ENCODE assay signal across 15 cellular contexts in genomic region chr3:11995061-11995460, GRCh38. TPM values are rescaled to one million over a fixed set of nuclear protein-coding genes. Genes with fewer than 3 reads are reported as not detected.
DNase-seq lines count a peak whose midpoint lies in the region; ATAC-seq and TF ChIP-seq lines count a peak whose summit lies in the region.
"Had no signal": no experiment of that assay in that cellular context is flagged by ENCODE, and none has a peak within 500 bp of the region (broad histone marks: within the 10 kb centered on the region; RNA-seq: fewer than 3 reads in every experiment).

No MANE protein-coding gene starts in this region.

- no peaks in the 10 kb centered on the region for H3K9me2 ChIP-seq in SK-N-SH

- H3K27me3 Mint-ChIP-seq in progenitor cell of endocrine pancreas = peaks cover 23% of the 10 kb centered on the region

- POLR2A ChIA-PET in SK-N-SH (lab: Yijun Ruan, JAX) = interaction anchor here (0.6 to 0.9 kb wide), 2 partner anchors 10 to 118 kb away, joined by 3 to 5 read pairs; no protein-coding TSS in a partner anchor

- 6% methylated on average over 4 of the region's 5 CpGs for WGBS in SK-N-SH (ENCODE audit: low lambda C conversion rate)
- 7 to 8% methylated on average over 5 of the region's 5 CpGs for WGBS in heart right ventricle, 2 donors

- no peak overlapping the region for H3K4me3 ChIP-seq in SK-N-SH (ENCODE audit: low read depth in 2 of 2, low read length in 1 of 2)
- no peak overlapping the region for H3K4me3 ChIP-seq in heart right ventricle
- H3K4me3 ChIP-seq: esophagus muscularis mucosa, ovary, upper lobe of left lung had no signal

- peak overlapping the region in 1 of 2 experiments; percentile 53; a peak in 1 of 4 replicates for H3K27ac ChIP-seq in SK-N-SH (ENCODE audit: low read depth in 2 of 2, low read length in 1 of 2)
- no peak overlapping the region for H3K27ac ChIP-seq in heart right ventricle
- H3K27ac ChIP-seq: esophagus muscularis mucosa, ovary, upper lobe of left lung had no signal

- no peak overlapping the region for H3K9ac ChIP-seq in SK-N-SH

- TF ChIP-seq RAD21 in SK-N-SH (IDR thresholded peaks at IDR 0.05; ENCODE audit: low read length) = peak; percentile 38; the same call in 1 of the 2 replicates

- H3K4me1 ChIP-seq in SK-N-SH (ENCODE audit: control insufficient read depth in 1 of 2, insufficient read depth in 2 of 2, low read depth in 1 of 2, low read length in 1 of 2) (peaks cover 0 to 36% of the 10 kb centered on the region in 2 experiments; a peak in 2 of 4 replicates), heart right ventricle (no peaks in the 10 kb centered on the region)
- H3K4me1 ChIP-seq: esophagus muscularis mucosa, upper lobe of left lung had no signal

- no peak for ATAC-seq in heart right ventricle

- no peak overlapping the region for H2AFZ ChIP-seq in SK-N-SH (ENCODE audit: low read depth)

- CTCF ChIA-PET in SK-N-SH (lab: Yijun Ruan, JAX) = interaction anchor here (0.7 to 1.5 kb wide), 4 partner anchors 8 to 149 kb away, joined by 3 to 7 read pairs (median 3); partner anchors contain the start of gene TAMM41

- H3K9me3 ChIP-seq in SK-N-SH (no peaks in the 10 kb centered on the region), heart right ventricle (peaks cover 0 to 12% (median 0%) of the 10 kb centered on the region in 11 donors)
- H3K9me3 ChIP-seq: esophagus muscularis mucosa, ovary, upper lobe of left lung had no signal

- H3K27ac Mint-ChIP-seq in progenitor cell of endocrine pancreas = no peak overlapping the region
- H3K27ac Mint-ChIP-seq: memory B cell; T-helper 1 cell treated with Interleukin-12 subunit alpha and Interleukin-12 subunit beta and Interleukin-4 antibody, amounts not matched to agents 30 μg/mL and 1 μg/mL, for 36 hours had no signal

- no peaks in the 10 kb centered on the region for H3K79me2 ChIP-seq in SK-N-SH (ENCODE audit: insufficient read depth)

- TF ChIP-seq CTCF in SK-N-SH (IDR thresholded peaks at IDR 0.05) (no peak), heart right ventricle (IDR thresholded peaks at IDR 0.05) (no peak), progenitor cell of endocrine pancreas (IDR thresholded peaks at IDR 0.05; ENCODE audit: unreplicated experiment) (no peak)

- no peaks in the 10 kb centered on the region for H3K36me3 Mint-ChIP-seq in progenitor cell of endocrine pancreas (ENCODE audit: insufficient read depth)
- H3K36me3 Mint-ChIP-seq: memory B cell had no signal

- H3K4me1 Mint-ChIP-seq in progenitor cell of endocrine pancreas (ENCODE audit: low read depth) = no peaks in the 10 kb centered on the region
- H3K4me1 Mint-ChIP-seq: memory B cell had no signal

- TF ChIP-seq EP300 in SK-N-SH (IDR thresholded peaks at IDR 0.05; ENCODE audit: borderline replicate concordance in 1 of 2, low read depth in 1 of 2, low read length in 1 of 2) = no peak

- H3K4me3 Mint-ChIP-seq in progenitor cell of endocrine pancreas (ENCODE audit: low read depth) = no peak overlapping the region
- H3K4me3 Mint-ChIP-seq: memory B cell; T-helper 1 cell treated with Interleukin-12 subunit alpha and Interleukin-12 subunit beta and Interleukin-4 antibody, amounts not matched to agents 30 μg/mL and 1 μg/mL, for 36 hours had no signal

- peaks cover 7% of the 10 kb centered on the region for H3K9me3 Mint-ChIP-seq in progenitor cell of endocrine pancreas (ENCODE audit: low read depth)
- H3K9me3 Mint-ChIP-seq: memory B cell; T-helper 1 cell treated with Interleukin-12 subunit alpha and Interleukin-12 subunit beta and Interleukin-4 antibody, amounts not matched to agents 30 μg/mL and 1 μg/mL, for 36 hours had no signal

- DNase-seq in NCI-H2081 (lab: John Stamatoyannopoulos, UW) (peak; percentile 37 to 80), NCI-H2081 treated with DMSO at 0.1 percent for 48 hours (lab: John Stamatoyannopoulos, UW) (no peak), NCI-H2227 (lab: John Stamatoyannopoulos, UW; ENCODE audit: unreplicated experiment) (peak; percentile 72), SK-N-SH (peak; percentile 75), retina (peak; percentile 39), DMS79 (lab: John Stamatoyannopoulos, UW) (no peak), heart right ventricle (no peak), progenitor cell of endocrine pancreas (ENCODE audit: low spot score, unreplicated experiment) (no peak)
- DNase-seq: anterior cingulate cortex, OCI-M1, ovary, upper lobe of left lung had no signal

- intact Hi-C loops in heart right ventricle (cut with DNase I) = no loop called here

- H3K27me3 ChIP-seq in SK-N-SH (ENCODE audit: insufficient read depth) = no peaks in the 10 kb centered on the region; the same call in 1 of the 2 replicates
- H3K27me3 ChIP-seq in heart right ventricle = peaks cover 0 to 87% (median 67%) of the 10 kb centered on the region in 7 donors
- H3K27me3 ChIP-seq: ovary, upper lobe of left lung had no signal

- H3F3A ChIP-seq in SK-N-SH (replicated peaks; ENCODE audit: insufficient read depth) = no peaks in the 10 kb centered on the region

- H3K36me3 ChIP-seq in SK-N-SH (replicated peaks in 1 of 2; ENCODE audit: control insufficient read depth in 1 of 2, insufficient read depth in 2 of 2, low read length in 1 of 2) (no peaks in the 10 kb centered on the region), heart right ventricle (no peaks in the 10 kb centered on the region)
- H3K36me3 ChIP-seq: esophagus muscularis mucosa, ovary, upper lobe of left lung had no signal

- H4K20me1 ChIP-seq in SK-N-SH (ENCODE audit: insufficient read depth) = no peaks in the 10 kb centered on the region

- no peak overlapping the region for H3K4me2 ChIP-seq in SK-N-SH

TF ChIP-seq in SK-N-SH, 30 proteins besides CTCF, POLR2A, EP300 and RAD21:
- TF ChIP-seq, protein P1, sequence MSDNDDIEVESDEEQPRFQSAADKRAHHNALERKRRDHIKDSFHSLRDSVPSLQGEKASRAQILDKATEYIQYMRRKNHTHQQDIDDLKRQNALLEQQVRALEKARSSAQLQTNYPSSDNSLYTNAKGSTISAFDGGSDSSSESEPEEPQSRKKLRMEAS (IDR thresholded peaks at IDR 0.05; ENCODE audit: low read depth) = no peak
- TF ChIP-seq CHD2 (IDR thresholded peaks at IDR 0.05; ENCODE audit: low read length, partially characterized antibody) (no peak), PBX3 (IDR thresholded peaks at IDR 0.05) (no peak), POLR2AphosphoS5 (IDR thresholded peaks at IDR 0.05; ENCODE audit: low read depth, low read length) (no peak), MXI1 (IDR thresholded peaks at IDR 0.05; ENCODE audit: low read depth, low read length) (0 out of 2 replicates have a peak, but pooled peaks have one; percentile 33), FOXM1 (IDR thresholded peaks at IDR 0.05; ENCODE audit: low read depth) (no peak), FOXJ3 (CRISPR knock-in tag; IDR thresholded peaks at IDR 0.05) (0 out of 2 replicates have a peak, but pooled peaks have one; percentile 32), TCF12 (IDR thresholded peaks at IDR 0.05) (no peak), YY1 (IDR thresholded peaks at IDR 0.05; ENCODE audit: low read depth) (no peak), RFX5 (IDR thresholded peaks at IDR 0.05; ENCODE audit: low read length) (peak; percentile 73; the same call in 1 of the 2 replicates), SIN3A (IDR thresholded peaks at IDR 0.05; ENCODE audit: borderline replicate concordance, low read depth, low read length) (no peak), NFIC (IDR thresholded peaks at IDR 0.05; ENCODE audit: borderline replicate concordance) (no peak), FOSL2 (IDR thresholded peaks at IDR 0.05; ENCODE audit: borderline replicate concordance, low read depth) (no peak), NRF1 (IDR thresholded peaks at IDR 0.05; ENCODE audit: low read depth, low read length) (no peak), JUND (IDR thresholded peaks at IDR 0.05) (no peak), GATA2 (CRISPR knock-in tag; IDR thresholded peaks at IDR 0.05) (no peak), GABPA (IDR thresholded peaks at IDR 0.05; ENCODE audit: low read depth) (no peak), TAF1 (IDR thresholded peaks at IDR 0.05; ENCODE audit: borderline replicate concordance, low read depth, low read length) (no peak), RCOR1 (IDR thresholded peaks at IDR 0.05; ENCODE audit: low read length) (peak; percentile 70)
- TF ChIP-seq, protein P2, sequence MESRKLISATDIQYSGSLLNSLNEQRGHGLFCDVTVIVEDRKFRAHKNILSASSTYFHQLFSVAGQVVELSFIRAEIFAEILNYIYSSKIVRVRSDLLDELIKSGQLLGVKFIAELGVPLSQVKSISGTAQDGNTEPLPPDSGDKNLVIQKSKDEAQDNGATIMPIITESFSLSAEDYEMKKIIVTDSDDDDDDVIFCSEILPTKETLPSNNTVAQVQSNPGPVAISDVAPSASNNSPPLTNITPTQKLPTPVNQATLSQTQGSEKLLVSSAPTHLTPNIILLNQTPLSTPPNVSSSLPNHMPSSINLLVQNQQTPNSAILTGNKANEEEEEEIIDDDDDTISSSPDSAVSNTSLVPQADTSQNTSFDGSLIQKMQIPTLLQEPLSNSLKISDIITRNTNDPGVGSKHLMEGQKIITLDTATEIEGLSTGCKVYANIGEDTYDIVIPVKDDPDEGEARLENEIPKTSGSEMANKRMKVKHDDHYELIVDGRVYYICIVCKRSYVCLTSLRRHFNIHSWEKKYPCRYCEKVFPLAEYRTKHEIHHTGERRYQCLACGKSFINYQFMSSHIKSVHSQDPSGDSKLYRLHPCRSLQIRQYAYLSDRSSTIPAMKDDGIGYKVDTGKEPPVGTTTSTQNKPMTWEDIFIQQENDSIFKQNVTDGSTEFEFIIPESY (IDR thresholded peaks at IDR 0.05; ENCODE audit: borderline replicate concordance, low read depth) = no peak

RNA-seq across cellular contexts. Expression of gene SYN2, which starts 9.1 kb away (rescaled TPM):
- polyA plus RNA-seq in SK-N-SH (2012; rRNA removed) (0.20 and 0.26 TPM in 2 replicates), heart right ventricle (1 to 10 TPM; 1.8 to 3.1 TPM)
- 0.17 and 0.39 TPM in 2 replicates for polyA plus RNA-seq in SK-N-SH (2012; cell fraction: cytosol; rRNA removed)
- polyA plus RNA-seq in SK-N-SH (2012; cell fraction: nucleus; rRNA removed) = 0.49 and 0.76 TPM in 2 replicates
- total RNA-seq in heart right ventricle (1 to 10 TPM in 4 of 10 donors, under 1 TPM in 5, not detected in 1; 0.09 to 2.6 (median 0.70) TPM), progenitor cell of endocrine pancreas (0.96 and 1.4 TPM in 2 replicates)

Comparison
In these comparisons a context has a peak if more than half of its experiments do, and no peak if none do; other contexts are left out.
1. DNase-seq: peak in NCI-H2081 (2 of 2), NCI-H2227 (single experiment), SK-N-SH (single experiment) and retina (single experiment); none in NCI-H2081 treated with DMSO at 0.1 percent for 48 hours (single experiment), DMS79 (single experiment), heart right ventricle (0 of 2) and progenitor cell of endocrine pancreas (single experiment).